ENCODE assay signal across 1 cellular context in the genomic region with DNA sequence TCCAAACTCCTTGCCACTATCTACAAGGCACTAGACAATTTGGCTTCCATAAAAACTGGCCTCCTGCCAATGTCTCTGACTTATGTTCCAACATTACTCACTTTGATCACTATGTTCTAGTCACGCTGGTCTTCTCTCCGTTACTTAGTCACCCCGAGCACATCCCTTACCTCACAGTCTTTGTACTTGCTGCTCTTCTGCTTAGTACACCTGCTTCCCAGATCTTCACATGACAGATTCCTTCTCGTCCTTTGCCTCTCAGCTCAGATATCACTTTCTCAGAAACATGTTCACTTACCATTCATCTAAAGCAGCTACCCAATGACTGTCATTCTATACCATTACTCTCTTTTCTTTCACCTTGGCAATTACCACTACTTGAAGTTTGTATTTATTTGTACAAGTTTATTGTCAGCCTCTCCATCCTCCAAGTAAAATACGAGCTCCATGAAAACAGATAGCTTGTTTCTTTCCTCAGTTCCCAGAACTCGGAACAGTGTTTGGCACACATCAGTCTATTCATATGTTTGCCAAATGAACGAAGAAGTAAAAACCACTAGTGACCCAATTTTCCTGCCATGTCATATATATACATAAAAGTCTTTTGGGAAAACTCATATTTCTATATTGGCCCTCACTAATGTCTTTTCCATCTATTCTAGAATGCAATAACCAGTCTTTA.
TF ChIP-seq lines count a peak whose summit lies in the region.

No MANE protein-coding gene starts in this region.

TF ChIP-seq in SK-N-SH, 30 proteins besides CTCF, POLR2A, EP300 and RAD21:
- TF ChIP-seq, protein P1, sequence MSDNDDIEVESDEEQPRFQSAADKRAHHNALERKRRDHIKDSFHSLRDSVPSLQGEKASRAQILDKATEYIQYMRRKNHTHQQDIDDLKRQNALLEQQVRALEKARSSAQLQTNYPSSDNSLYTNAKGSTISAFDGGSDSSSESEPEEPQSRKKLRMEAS (IDR thresholded peaks at IDR 0.05; ENCODE audit: low read depth): peak; percentile 36; the same call in 1 of the 2 replicates
- TF ChIP-seq TCF12 (IDR thresholded peaks at IDR 0.05) (peak; percentile 58; the same call in 1 of the 2 replicates), FOSL2 (IDR thresholded peaks at IDR 0.05; ENCODE audit: borderline replicate concordance, low read depth) (peak; percentile 59; the same call in 1 of the 2 replicates), NFIC (IDR thresholded peaks at IDR 0.05; ENCODE audit: borderline replicate concordance) (peak; percentile 89), TEAD4 (IDR thresholded peaks at IDR 0.05; ENCODE audit: borderline replicate concordance, insufficient read depth) (no peak)
- TF ChIP-seq, protein P2, sequence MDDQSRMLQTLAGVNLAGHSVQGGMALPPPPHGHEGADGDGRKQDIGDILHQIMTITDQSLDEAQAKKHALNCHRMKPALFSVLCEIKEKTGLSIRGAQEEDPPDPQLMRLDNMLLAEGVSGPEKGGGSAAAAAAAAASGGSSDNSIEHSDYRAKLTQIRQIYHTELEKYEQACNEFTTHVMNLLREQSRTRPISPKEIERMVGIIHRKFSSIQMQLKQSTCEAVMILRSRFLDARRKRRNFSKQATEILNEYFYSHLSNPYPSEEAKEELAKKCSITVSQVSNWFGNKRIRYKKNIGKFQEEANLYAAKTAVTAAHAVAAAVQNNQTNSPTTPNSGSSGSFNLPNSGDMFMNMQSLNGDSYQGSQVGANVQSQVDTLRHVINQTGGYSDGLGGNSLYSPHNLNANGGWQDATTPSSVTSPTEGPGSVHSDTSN (IDR thresholded peaks at IDR 0.05): peak; percentile 49; the same call in 1 of the 2 replicates
